12 cellular contexts compared by ENCODE assay signal in genomic region chr22:44444341-44445306, GRCh38. TPM values are rescaled to one million over a fixed set of nuclear protein-coding genes. Genes with fewer than 3 reads are reported as not detected.
DNase-seq lines count a peak whose midpoint lies in the region; ATAC-seq and TF ChIP-seq lines count a peak whose summit lies in the region.
"Had no signal": no experiment of that assay in that cellular context is flagged by ENCODE, and none has a peak within 500 bp of the region (broad histone marks: within the 10 kb centered on the region; RNA-seq: fewer than 3 reads in every experiment).

No MANE protein-coding gene starts in this region.

- TF ChIP-seq POLR2A in erythroblast (IDR thresholded peaks at IDR 0.05; ENCODE audit: low read length): no peak

- TF ChIP-seq CTCF in left ventricle myocardium inferior (IDR thresholded peaks at IDR 0.05; ENCODE audit: borderline replicate concordance): no peak

- no peak overlapping the region for H3K27ac Mint-ChIP-seq in activated naive CD4-positive, alpha-beta T cell treated with anti-CD3 and anti-CD28 coated beads, Interleukin-2, amount 50 U/mL, for 72 hours
- H3K27ac Mint-ChIP-seq: IgD-negative memory B cell had no signal

- H3K36me3 ChIP-seq in left ventricle myocardium inferior: no peaks in the 10 kb centered on the region
- H3K36me3 ChIP-seq: thoracic aorta had no signal

- intact Hi-C loops in sciatic nerve (cut with DNase I) (no loop called here), left ventricle myocardium inferior (cut with micrococcal nuclease) (no loop called here)

- peaks cover 0 to 5% of the 10 kb centered on the region in 2 donors for H3K9me3 Mint-ChIP-seq in activated naive CD4-positive, alpha-beta T cell treated with anti-CD3 and anti-CD28 coated beads, Interleukin-2, amount 50 U/mL, for 72 hours

- H3K4me3 ChIP-seq in left ventricle myocardium inferior: no peak overlapping the region
- H3K4me3 ChIP-seq: thoracic aorta had no signal

- DNase-seq in NCI-H82 (lab: John Stamatoyannopoulos, UW): peak; percentile 44
- no peak for DNase-seq in NCI-H82 treated with DMSO at 0.1 percent for 48 hours (lab: John Stamatoyannopoulos, UW; ENCODE audit: unreplicated experiment)
- DNase-seq in NCI-H1694 treated with DMSO at 0.1 percent for 48 hours (lab: John Stamatoyannopoulos, UW): peak; percentile 4
- DNase-seq in erythroblast (lab: John Stamatoyannopoulos, UW): peak; percentile 22 to 26
- DNase-seq in sciatic nerve (ENCODE audit: low spot score): peak; percentile 49
- DNase-seq in central memory CD4-positive, alpha-beta T cell: no peak
- DNase-seq in left ventricle myocardium inferior: no peak
- DNase-seq in activated naive CD4-positive, alpha-beta T cell treated with anti-CD3 and anti-CD28 coated beads, Interleukin-2, amount 50 U/mL, for 72 hours (ENCODE audit: low spot score in 2 of 2): no peak
- DNase-seq: activated CD4-positive, alpha-beta T cell treated with anti-CD3 and anti-CD28 coated beads, Interleukin-2, amount 10 ng/mL, durations not matched to agents 7 days and 5 days; NCI-H2029 treated with DMSO at 0.1 percent for 48 hours had no signal

- peaks cover 0 to 6% of the 10 kb centered on the region in 2 donors for H3K36me3 Mint-ChIP-seq in activated naive CD4-positive, alpha-beta T cell treated with anti-CD3 and anti-CD28 coated beads, Interleukin-2, amount 50 U/mL, for 72 hours

- ATAC-seq in sciatic nerve: no peak
- ATAC-seq in activated naive CD4-positive, alpha-beta T cell treated with anti-CD3 and anti-CD28 coated beads, Interleukin-2, amount 50 U/mL, for 72 hours: no peak

- no peak overlapping the region for H3K27ac ChIP-seq in left ventricle myocardium inferior (replicated peaks)
- H3K27ac ChIP-seq: thoracic aorta had no signal

- H3K9me3 ChIP-seq in left ventricle myocardium inferior (replicated peaks): peaks cover 12% of the 10 kb centered on the region
- H3K9me3 ChIP-seq: thoracic aorta had no signal

- H3K4me1 ChIP-seq in left ventricle myocardium inferior: peaks cover 26% of the 10 kb centered on the region

- H3K27me3 ChIP-seq in left ventricle myocardium inferior (ENCODE audit: low read depth): no peaks in the 10 kb centered on the region

RNA-seq across cellular contexts. Expression of gene RTL6, which starts 53.4 kb away (rescaled TPM):
- 21.1 TPM for total RNA-seq in sciatic nerve
- 25.0 TPM for total RNA-seq in left ventricle myocardium inferior
- 1 to 10 TPM; 6.5 to 8.4 TPM for total RNA-seq in activated naive CD4-positive, alpha-beta T cell treated with anti-CD3 and anti-CD28 coated beads, Interleukin-2, amount 50 U/mL, for 72 hours

Comparison
In these comparisons a context has a peak if more than half of its experiments do, and no peak if none do; other contexts are left out.
1. DNase-seq: peak in NCI-H82 (single experiment), NCI-H1694 treated with DMSO at 0.1 percent for 48 hours (single experiment), erythroblast (2 of 2) and sciatic nerve (single experiment); none in NCI-H82 treated with DMSO at 0.1 percent for 48 hours (single experiment), central memory CD4-positive, alpha-beta T cell (single experiment), left ventricle myocardium inferior (single experiment) and activated naive CD4-positive, alpha-beta T cell treated with anti-CD3 and anti-CD28 coated beads, Interleukin-2, amount 50 U/mL, for 72 hours (0 of 2).